Comparison of ENCODE assay signal across 12 cellular contexts in genomic region chr3:18657858-18658820, GRCh38.
DNase-seq lines count a peak whose midpoint lies in the region; ATAC-seq and TF ChIP-seq lines count a peak whose summit lies in the region.
"Had no signal": no experiment of that assay in that cellular context is flagged by ENCODE, and none has a peak within 500 bp of the region (broad histone marks: within the 10 kb centered on the region; RNA-seq: fewer than 3 reads in every experiment).

No MANE protein-coding gene starts in this region.

- H3K27me3 Mint-ChIP-seq in T-cell, result no peaks in the 10 kb centered on the region
- H3K27me3 Mint-ChIP-seq in stimulated activated naive CD8-positive, alpha-beta T cell treated with anti-CD3 and anti-CD28 coated beads, Interleukin-15, amount 100 ng/mL, for 72 hours, result no peaks in the 10 kb centered on the region
- H3K27me3 Mint-ChIP-seq: B cell had no signal

- DNase-seq in activated naive CD4-positive, alpha-beta T cell treated with anti-CD3 and anti-CD28 coated beads, Interleukin-2, amount 50 U/mL, for 72 hours (ENCODE audit: low spot score in 2 of 2), result peak in 1 of 2 donors; percentile 55
- no peak for DNase-seq in activated naive CD4-positive, alpha-beta T cell treated with anti-CD3 and anti-CD28 coated beads, Interleukin-2, amount 50 U/mL, for 16 hours
- DNase-seq in T-cell, result peak in 6 of 34 experiments; percentile 1 to 20 (median 6)
- peak; percentile 53 for DNase-seq in epithelial cell of esophagus (ENCODE audit: low read depth)
- peak in 1 of 2 donors; percentile 51 for DNase-seq in stimulated activated naive CD8-positive, alpha-beta T cell treated with anti-CD3 and anti-CD28 coated beads, Interleukin-15, amount 100 ng/mL, for 72 hours
- no peak for DNase-seq in iPS-NIHi7 (ENCODE audit: extremely low spot score)
- DNase-seq: left lung, MM.1S, SHP77 treated with DMSO at 0.1 percent for 48 hours had no signal

- peak overlapping the region; percentile 66 to 81 for H3K27ac Mint-ChIP-seq in activated naive CD4-positive, alpha-beta T cell treated with anti-CD3 and anti-CD28 coated beads, Interleukin-2, amount 50 U/mL, for 72 hours
- peak overlapping the region in 1 of 2 donors; percentile 54 for H3K27ac Mint-ChIP-seq in T-cell
- H3K27ac Mint-ChIP-seq in stimulated activated naive CD8-positive, alpha-beta T cell treated with anti-CD3 and anti-CD28 coated beads, Interleukin-15, amount 100 ng/mL, for 72 hours, result peak overlapping the region in 1 of 2 donors; percentile 84
- H3K27ac Mint-ChIP-seq: B cell had no signal

- peaks cover 35 to 46% (median 46%) of the 10 kb centered on the region in 3 donors for H3K4me1 Mint-ChIP-seq in T-cell
- peaks cover 62% of the 10 kb centered on the region for H3K4me1 Mint-ChIP-seq in stimulated activated naive CD8-positive, alpha-beta T cell treated with anti-CD3 and anti-CD28 coated beads, Interleukin-15, amount 100 ng/mL, for 72 hours
- H3K4me1 Mint-ChIP-seq: B cell had no signal

- POLR2A ChIA-PET in T-cell (lab: Charles Lee), result interaction anchor here (0.5 to 0.7 kb wide), 3 partner anchors 58 to 317 kb away, joined by 3 to 4 read pairs (median 3); no protein-coding TSS in a partner anchor

- TF ChIP-seq CTCF in epithelial cell of esophagus (IDR thresholded peaks at IDR 0.05; ENCODE audit: insufficient read depth, low read depth, low read length, missing control alignments), result no peak

- peaks cover 12 to 42% of the 10 kb centered on the region in 2 donors for H3K36me3 Mint-ChIP-seq in activated naive CD4-positive, alpha-beta T cell treated with anti-CD3 and anti-CD28 coated beads, Interleukin-2, amount 50 U/mL, for 72 hours
- H3K36me3 Mint-ChIP-seq in T-cell, result peaks cover 4% of the 10 kb centered on the region

- ATAC-seq in activated naive CD4-positive, alpha-beta T cell treated with anti-CD3 and anti-CD28 coated beads, Interleukin-2, amount 50 U/mL, for 72 hours, result peak; percentile 48 to 77
- ATAC-seq in T-cell (replicated peaks in 1 of 4), result peak; percentile 43 to 76 (median 72)
- peak; percentile 80 for ATAC-seq in stimulated activated naive CD8-positive, alpha-beta T cell treated with anti-CD3 and anti-CD28 coated beads, Interleukin-15, amount 100 ng/mL, for 72 hours
- ATAC-seq in GM19452 (IDR thresholded peaks at IDR 0.05; ENCODE audit: unreplicated experiment), result no peak
- ATAC-seq in GM21447 (IDR thresholded peaks at IDR 0.05; ENCODE audit: unreplicated experiment), result no peak
- ATAC-seq: left lung had no signal

- H3K9me3 Mint-ChIP-seq in activated naive CD4-positive, alpha-beta T cell treated with anti-CD3 and anti-CD28 coated beads, Interleukin-2, amount 50 U/mL, for 72 hours, result peaks cover 4 to 22% of the 10 kb centered on the region in 2 donors
- H3K9me3 Mint-ChIP-seq in T-cell, result peaks cover 0 to 6% (median 0%) of the 10 kb centered on the region in 3 donors
- H3K9me3 Mint-ChIP-seq in stimulated activated naive CD8-positive, alpha-beta T cell treated with anti-CD3 and anti-CD28 coated beads, Interleukin-15, amount 100 ng/mL, for 72 hours, result peaks cover 8% of the 10 kb centered on the region in 2 donors

- CTCF ChIA-PET in T-cell (lab: Charles Lee), result interaction anchor here in 1 of 2 donors (0.9 kb wide), 1 partner anchor 83 kb away, joined by 3 read pairs; no protein-coding TSS in a partner anchor

- peak overlapping the region in 1 of 3 donors; percentile 13 for H3K4me3 Mint-ChIP-seq in T-cell
- H3K4me3 Mint-ChIP-seq in stimulated activated naive CD8-positive, alpha-beta T cell treated with anti-CD3 and anti-CD28 coated beads, Interleukin-15, amount 100 ng/mL, for 72 hours, result peak overlapping the region; percentile 48 to 76
- H3K4me3 Mint-ChIP-seq: B cell had no signal

- no peak overlapping the region for H3K4me3 ChIP-seq in epithelial cell of esophagus (ENCODE audit: low read length)
- H3K4me3 ChIP-seq: left lung had no signal

Comparison
In these comparisons a context has a peak if more than half of its experiments do, and no peak if none do; other contexts are left out.
1. ATAC-seq: peak in activated naive CD4-positive, alpha-beta T cell treated with anti-CD3 and anti-CD28 coated beads, Interleukin-2, amount 50 U/mL, for 72 hours (2 of 2), T-cell (4 of 4) and stimulated activated naive CD8-positive, alpha-beta T cell treated with anti-CD3 and anti-CD28 coated beads, Interleukin-15, amount 100 ng/mL, for 72 hours (single experiment); none in GM19452 (single experiment) and GM21447 (single experiment).